Comparison of ENCODE assay signal across 25 cellular contexts in the genomic region with DNA sequence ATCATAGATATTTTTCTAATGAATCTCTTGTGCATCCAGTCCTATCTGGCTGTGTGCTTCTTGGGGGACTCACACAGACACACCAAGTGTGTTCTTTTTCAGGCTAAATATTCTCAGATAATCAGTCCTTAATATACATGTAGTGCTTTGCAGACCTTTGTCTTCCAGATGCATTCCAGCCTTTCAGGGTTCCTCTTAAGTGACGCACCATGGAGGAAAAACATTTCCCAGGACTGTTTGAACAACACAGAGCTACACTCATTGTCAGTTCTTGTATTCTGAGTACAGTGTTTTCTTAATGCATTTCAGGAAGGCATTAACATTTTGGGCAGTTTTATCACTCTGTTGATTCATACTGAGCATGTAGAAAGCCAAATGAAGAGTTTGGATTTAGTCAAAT.
DNase-seq lines count a peak whose midpoint lies in the region; ATAC-seq, FAIRE-seq and TF ChIP-seq lines count a peak whose summit lies in the region.
"Had no signal": no experiment of that assay in that cellular context is flagged by ENCODE, and none has a peak within 500 bp of the region (broad histone marks: within the 10 kb centered on the region; RNA-seq: fewer than 3 reads in every experiment).

No MANE protein-coding gene starts in this region.

- no peaks in the 10 kb centered on the region for H3K9me3 ChIP-seq in SK-N-MC (ENCODE audit: low read depth, low read length)
- H3K9me3 ChIP-seq: SJSA1 had no signal

- FAIRE-seq in bronchial epithelial cell (lab: Jason Lieb, UNC), result no peak
- FAIRE-seq: G401.6, GM18507, HTR-8/SVneo had no signal

- no peak for TF ChIP-seq CTCF in bronchial epithelial cell (IDR thresholded peaks at IDR 0.05; ENCODE audit: insufficient read depth, low read length, severe bottlenecking)
- TF ChIP-seq CTCF in mesothelial cell of epicardium (IDR thresholded peaks at IDR 0.05; ENCODE audit: unreplicated experiment), result no peak
- TF ChIP-seq CTCF in osteocyte (IDR thresholded peaks at IDR 0.05), result no peak

- DNase-seq in SK-N-MC (ENCODE audit: low read depth, low spot score) (no peak), bronchial epithelial cell (ENCODE audit: low read depth) (peak; percentile 14), mesothelial cell of epicardium (ENCODE audit: low spot score in 2 of 2, unreplicated experiment in 2 of 2) (no peak), osteocyte (ENCODE audit: extremely low spot score, unreplicated experiment) (no peak), putamen (ENCODE audit: low spot score) (no peak), occipital lobe (lab: John Stamatoyannopoulos, UW) (no peak), NCI-H510A treated with DMSO at 0.1 percent for 48 hours (lab: John Stamatoyannopoulos, UW) (no peak)
- DNase-seq: AML-193; C1 segment of cervical spinal cord; Calu3; CD8-positive, alpha-beta T cell; DMS153; HCEC 1CT; NCI-H1694; NCI-H2081; NCI-H446; NCI-H526 treated with DMSO at 0.1 percent for 48 hours; OCI-M1 had no signal

- no peaks in the 10 kb centered on the region for H3K27me3 ChIP-seq in bronchial epithelial cell (ENCODE audit: control insufficient read depth, insufficient read depth, low read length)
- H3K27me3 ChIP-seq: SJSA1 had no signal

- H3K27ac Mint-ChIP-seq in mesothelial cell of epicardium (peak overlapping the region; percentile 52), osteocyte (ENCODE audit: unreplicated experiment) (peak overlapping the region; percentile 80)
- H3K27ac Mint-ChIP-seq: CD8-positive, alpha-beta T cell; GM23338 had no signal

- H3K4me3 Mint-ChIP-seq in mesothelial cell of epicardium, result no peak overlapping the region
- H3K4me3 Mint-ChIP-seq in osteocyte (ENCODE audit: unreplicated experiment), result no peak overlapping the region
- H3K4me3 Mint-ChIP-seq: CD8-positive, alpha-beta T cell; GM23338 had no signal

- H3K4me1 Mint-ChIP-seq in mesothelial cell of epicardium, result peaks cover 39% of the 10 kb centered on the region
- peaks cover 57% of the 10 kb centered on the region for H3K4me1 Mint-ChIP-seq in osteocyte (ENCODE audit: unreplicated experiment)
- H3K4me1 Mint-ChIP-seq: GM23338 had no signal

- H3K9me3 Mint-ChIP-seq in mesothelial cell of epicardium (peaks cover 18% of the 10 kb centered on the region), osteocyte (ENCODE audit: unreplicated experiment) (peaks cover 11% of the 10 kb centered on the region)

- H3K9ac ChIP-seq in SK-N-MC (ENCODE audit: insufficient read length), result no peak overlapping the region

- H3K36me3 ChIP-seq in SK-N-MC (ENCODE audit: insufficient read depth, low read length) (no peaks in the 10 kb centered on the region), bronchial epithelial cell (ENCODE audit: control insufficient read depth, insufficient read depth, low read length) (no peaks in the 10 kb centered on the region)
- H3K36me3 ChIP-seq: SJSA1 had no signal

- peak overlapping the region; percentile 12; the same call in 1 of the 2 replicates for H3K27ac ChIP-seq in SK-N-MC
- H3K27ac ChIP-seq: SJSA1 had no signal

- peaks cover 10% of the 10 kb centered on the region for H3K36me3 Mint-ChIP-seq in mesothelial cell of epicardium
- H3K36me3 Mint-ChIP-seq in osteocyte (ENCODE audit: unreplicated experiment), result peaks cover 9% of the 10 kb centered on the region
- H3K36me3 Mint-ChIP-seq: CD8-positive, alpha-beta T cell had no signal

- H3K4me3 ChIP-seq in SK-N-MC (no peak overlapping the region), bronchial epithelial cell (ENCODE audit: low read depth, low read length) (no peak overlapping the region)
- H3K4me3 ChIP-seq: GM23338, SJSA1 had no signal

- no peak for ATAC-seq in HG02938 (IDR thresholded peaks at IDR 0.05; ENCODE audit: unreplicated experiment)
- ATAC-seq: CD8-positive, alpha-beta T cell; GM23338; Right ventricle myocardium inferior had no signal

- H3K27me3 Mint-ChIP-seq in mesothelial cell of epicardium (ENCODE audit: low read depth), result no peaks in the 10 kb centered on the region
- H3K27me3 Mint-ChIP-seq in osteocyte (ENCODE audit: unreplicated experiment), result no peaks in the 10 kb centered on the region
